In the genomic region with DNA sequence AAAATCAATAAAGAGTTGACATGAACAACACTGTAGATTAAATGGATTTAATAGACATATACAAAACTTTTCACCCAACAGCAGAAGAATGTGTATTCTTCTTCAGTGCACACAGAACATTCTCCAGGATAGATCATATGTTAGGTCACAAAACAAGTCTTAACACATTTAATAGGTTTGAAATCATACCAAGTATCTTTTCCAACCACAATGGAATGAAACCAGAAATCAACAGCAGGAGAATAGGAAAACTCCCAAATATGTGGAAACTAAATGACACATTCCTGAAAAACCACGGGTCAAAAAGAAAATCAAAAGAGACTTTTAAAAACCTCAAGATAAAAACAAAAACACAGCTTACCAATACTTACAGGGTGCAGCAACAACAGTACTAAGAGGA, we compare ENCODE assay signal across 21 cellular contexts.
A peak's percentile ranks its signal among the peaks of the same experiment; 100 is the strongest.
DNase-seq lines count a peak whose midpoint lies in the region; ATAC-seq and TF ChIP-seq lines count a peak whose summit lies in the region.
"Had no signal": no experiment of that assay in that cellular context is flagged by ENCODE, and none has a peak within 500 bp of the region (broad histone marks: within the 10 kb centered on the region; RNA-seq: fewer than 3 reads in every experiment).

No MANE protein-coding gene starts in this region.

- no peak for TF ChIP-seq CTCF in SU-DHL-6 (IDR thresholded peaks at IDR 0.05; ENCODE audit: insufficient read depth, low read length, poor library complexity, severe bottlenecking)
- TF ChIP-seq CTCF in osteoblast (IDR thresholded peaks at IDR 0.05; ENCODE audit: extremely low read depth, low read depth, low read length): no peak
- TF ChIP-seq CTCF in gastrocnemius medialis (IDR thresholded peaks at IDR 0.05 in 4 of 5, conservative IDR thresholded peaks at IDR 0.05 in 1 of 5): no peak

- H2AFZ ChIP-seq in GM23248 (no peak overlapping the region), SU-DHL-6 (ENCODE audit: low read depth, low read length, severe bottlenecking) (no peak overlapping the region), osteoblast (ENCODE audit: low read length) (no peak overlapping the region)
- H2AFZ ChIP-seq: neural progenitor cell had no signal

- H3F3A ChIP-seq in GM23248 (ENCODE audit: insufficient read depth) (peaks cover 12% of the 10 kb centered on the region), SU-DHL-6 (ENCODE audit: insufficient read depth) (no peaks in the 10 kb centered on the region)

- H3K4me3 ChIP-seq in GM23248: no peak overlapping the region
- H3K4me3 ChIP-seq in SU-DHL-6 (ENCODE audit: insufficient read depth, low read length, poor library complexity, severe bottlenecking): no peak overlapping the region
- no peak overlapping the region for H3K4me3 ChIP-seq in osteoblast (ENCODE audit: insufficient read depth, low read length)
- H3K4me3 ChIP-seq in MG63: no peak overlapping the region
- no peak overlapping the region for H3K4me3 ChIP-seq in gastrocnemius medialis
- H3K4me3 ChIP-seq: BLaER1 treated with 17β-estradiol and CSF1 and Interleukin-3, amounts not matched to agents 10 nM and 100 nM; neural progenitor cell had no signal

- H4K20me1 ChIP-seq in GM23248 (ENCODE audit: insufficient read depth) (no peaks in the 10 kb centered on the region), SU-DHL-6 (ENCODE audit: low read depth, low read length) (no peaks in the 10 kb centered on the region), osteoblast (ENCODE audit: insufficient read depth, low read length) (no peaks in the 10 kb centered on the region)
- H4K20me1 ChIP-seq: BLaER1 treated with 17β-estradiol and CSF1 and Interleukin-3, amounts not matched to agents 10 nM and 100 nM had no signal

- H3K36me3 ChIP-seq in GM23248 (ENCODE audit: low read depth) (no peaks in the 10 kb centered on the region), SU-DHL-6 (ENCODE audit: low read length) (no peaks in the 10 kb centered on the region), osteoblast (ENCODE audit: insufficient read depth, low read length) (no peaks in the 10 kb centered on the region), MG63 (no peaks in the 10 kb centered on the region), gastrocnemius medialis (no peaks in the 10 kb centered on the region)
- H3K36me3 ChIP-seq: BLaER1 treated with 17β-estradiol and CSF1 and Interleukin-3, amounts not matched to agents 10 nM and 100 nM; neural progenitor cell had no signal

- WGBS in GM23248 (ENCODE audit: low coverage in 1 of 2, low lambda C conversion rate in 2 of 2, missing lambda C conversion rate in 2 of 2), 2 experiments: 0 to 3% methylated on average over 1 of the region's 1 CpG

- H3K4me2 ChIP-seq in GM23248 (ENCODE audit: unreplicated experiment): peak overlapping the region; percentile 28
- peak overlapping the region; percentile 2 for H3K4me2 ChIP-seq in SU-DHL-6 (ENCODE audit: low read depth, low read length, poor library complexity, severe bottlenecking)
- peak overlapping the region; percentile 23 for H3K4me2 ChIP-seq in osteoblast (ENCODE audit: insufficient read depth, low read length)
- H3K4me2 ChIP-seq: BLaER1 treated with 17β-estradiol and CSF1 and Interleukin-3, amounts not matched to agents 10 nM and 100 nM; neural progenitor cell had no signal

- no peak overlapping the region for H3K9ac ChIP-seq in GM23248
- no peak overlapping the region for H3K9ac ChIP-seq in SU-DHL-6 (ENCODE audit: low read length)
- H3K9ac ChIP-seq: BLaER1 treated with 17β-estradiol and CSF1 and Interleukin-3, amounts not matched to agents 10 nM and 100 nM; neural progenitor cell had no signal

- H3K9me2 ChIP-seq in GM23248 (ENCODE audit: insufficient read depth) (no peaks in the 10 kb centered on the region), SU-DHL-6 (replicated peaks; ENCODE audit: insufficient read depth, low read length) (no peaks in the 10 kb centered on the region)

- intact Hi-C loops in gastrocnemius medialis (cut with DNase I; ENCODE audit: low total_unique reads): no loop called here

- H3K9me3 ChIP-seq in GM23248 (ENCODE audit: low read depth) (peaks cover 10% of the 10 kb centered on the region), SU-DHL-6 (ENCODE audit: insufficient read depth, low read length) (peaks cover 6% of the 10 kb centered on the region; the same call in 1 of the 2 replicates), osteoblast (ENCODE audit: low read depth, low read length) (no peaks in the 10 kb centered on the region), MG63 (peaks cover 10% of the 10 kb centered on the region), gastrocnemius medialis (no peaks in the 10 kb centered on the region)

- no peak for ATAC-seq in gastrocnemius medialis
- ATAC-seq: Panc1; stimulated activated naive CD8-positive, alpha-beta T cell treated with anti-CD3 and anti-CD28 coated beads, Interleukin-15, Interleukin-2, amounts not matched to agents 100 U/mL and 50 U/mL, for 24 hours had no signal

- peak; percentile 35 for DNase-seq in GM23248
- peak; percentile 85 for DNase-seq in fibroblast of gingiva (ENCODE audit: low read depth)
- peak; percentile 15 for DNase-seq in osteoblast (ENCODE audit: insufficient read length, low spot score, missing footprints)
- DNase-seq in OCI-M1 (lab: John Stamatoyannopoulos, UW): no peak
- DNase-seq in COLO829 (ENCODE audit: low spot score): no peak
- DNase-seq in MG63: no peak
- no peak for DNase-seq in gastrocnemius medialis
- DNase-seq: activated CD4-positive, alpha-beta T cell treated with anti-CD3 and anti-CD28 coated beads for 48 hours; activated CD8-positive, alpha-beta memory T cell treated with anti-CD3 and anti-CD28 coated beads, Interleukin-2, amount 50 U/mL, for 4 hours; activated gamma-delta T cell; aorta; kidney glomerular epithelial cell; NCI-H1092 treated with DMSO at 0.1 percent for 48 hours; NCI-H2171; NCI-H774; stimulated activated naive CD8-positive, alpha-beta T cell treated with anti-CD3 and anti-CD28 coated beads, Interleukin-15, Interleukin-2, amounts not matched to agents 100 U/mL and 50 U/mL, for 24 hours; SW 1271 had no signal

- H3K27ac ChIP-seq in GM23248 (no peak overlapping the region), SU-DHL-6 (ENCODE audit: low read depth, low read length) (no peak overlapping the region), osteoblast (ENCODE audit: low read depth, low read length) (no peak overlapping the region), gastrocnemius medialis (no peak overlapping the region)
- H3K27ac ChIP-seq: BLaER1 treated with 17β-estradiol and CSF1 and Interleukin-3, amounts not matched to agents 10 nM and 100 nM; neural progenitor cell had no signal

- H3K27me3 ChIP-seq in GM23248 (replicated peaks; ENCODE audit: insufficient read depth): no peaks in the 10 kb centered on the region; the same call in none of the 2 replicates
- no peaks in the 10 kb centered on the region for H3K27me3 ChIP-seq in SU-DHL-6 (ENCODE audit: low read length)
- no peaks in the 10 kb centered on the region for H3K27me3 ChIP-seq in osteoblast (ENCODE audit: insufficient read depth, low read length)
- H3K27me3 ChIP-seq in MG63: no peaks in the 10 kb centered on the region
- no peaks in the 10 kb centered on the region for H3K27me3 ChIP-seq in gastrocnemius medialis
- H3K27me3 ChIP-seq: BLaER1 treated with 17β-estradiol and CSF1 and Interleukin-3, amounts not matched to agents 10 nM and 100 nM; neural progenitor cell had no signal

- in situ Hi-C loops in GM23248 (cut with MboI): no loop called here
- in situ Hi-C loops in gastrocnemius medialis (cut with MboI; ENCODE audit: low sequenced_read_pairs in 4 of 4): no loop called here

- TF ChIP-seq POLR2A in gastrocnemius medialis (IDR thresholded peaks at IDR 0.05): no peak

- H3K79me2 ChIP-seq in GM23248 (ENCODE audit: insufficient read depth) (no peaks in the 10 kb centered on the region), SU-DHL-6 (ENCODE audit: insufficient read depth, low read length) (no peaks in the 10 kb centered on the region), osteoblast (ENCODE audit: insufficient read depth, low read length) (no peaks in the 10 kb centered on the region)

- H3K4me1 ChIP-seq in GM23248 (ENCODE audit: insufficient read depth) (peaks cover 10% of the 10 kb centered on the region), osteoblast (ENCODE audit: insufficient read depth, low read length) (peaks cover 5% of the 10 kb centered on the region), gastrocnemius medialis (no peaks in the 10 kb centered on the region)
- H3K4me1 ChIP-seq: BLaER1 treated with 17β-estradiol and CSF1 and Interleukin-3, amounts not matched to agents 10 nM and 100 nM; neural progenitor cell had no signal

Comparison
In these comparisons a context has a peak if more than half of its experiments do, and no peak if none do; other contexts are left out.
1. DNase-seq: peak in GM23248 (single experiment), fibroblast of gingiva (single experiment) and osteoblast (single experiment); none in OCI-M1 (single experiment), COLO829 (single experiment), MG63 (single experiment) and gastrocnemius medialis (0 of 2).
2. Peak in every context shown above with its lines, with median percentiles within 50 percentile points of each other: H3K4me2 ChIP-seq.